ENCODE assay signal across 8 cellular contexts in the genomic region with DNA sequence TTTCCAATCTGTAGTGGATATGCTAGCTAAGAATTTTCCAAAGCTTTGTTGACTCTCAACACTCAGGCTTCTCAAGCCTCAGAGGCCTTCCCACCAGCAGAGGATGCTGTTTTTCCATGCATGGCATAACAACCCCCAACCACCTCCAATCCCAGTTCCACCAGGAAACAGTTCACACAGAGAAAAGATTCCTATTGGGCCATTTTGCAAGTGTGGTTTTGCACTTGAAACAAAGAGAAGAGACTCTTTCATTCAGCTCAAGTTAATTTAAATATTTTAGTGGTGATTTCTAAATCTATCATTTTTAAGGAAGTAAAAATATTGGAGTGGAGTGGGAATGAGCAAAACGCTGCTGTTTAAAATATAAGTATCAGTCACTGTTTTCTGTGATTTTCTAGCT.
DNase-seq lines count a peak whose midpoint lies in the region; ATAC-seq and TF ChIP-seq lines count a peak whose summit lies in the region.

No MANE protein-coding gene starts in this region.

- no peaks in the 10 kb centered on the region for H3K79me2 ChIP-seq in fibroblast of lung (ENCODE audit: control insufficient read depth, insufficient read depth, low read length)

- no peaks in the 10 kb centered on the region for H3K36me3 ChIP-seq in fibroblast of lung (ENCODE audit: control insufficient read depth, insufficient read depth, low read length)

- ATAC-seq in activated CD4-positive, CD25-positive, alpha-beta regulatory T cell treated with anti-CD3 and anti-CD28 coated beads, Interleukin-2, amount 50 U/mL, for 24 hours: no peak
- ATAC-seq in GM21825 (IDR thresholded peaks at IDR 0.05; ENCODE audit: unreplicated experiment): no peak

- TF ChIP-seq CTCF in C4-2B (conservative IDR thresholded peaks at IDR 0.05) (peak; percentile 85), LNCAP (IDR thresholded peaks at IDR 0.05) (peak; percentile 73), fibroblast of lung (conservative IDR thresholded peaks at IDR 0.05 in 1 of 2, IDR thresholded peaks at IDR 0.05 in 1 of 2; ENCODE audit: low read depth in 1 of 2, low read length in 2 of 2) (peak; percentile 100), neural crest cell (conservative IDR thresholded peaks at IDR 0.05) (peak; percentile 81), GM10248 (IDR thresholded peaks at IDR 0.05; ENCODE audit: control extremely low read depth, extremely low read depth, low read depth, missing control alignments) (no peak)

- no peaks in the 10 kb centered on the region for H4K20me1 ChIP-seq in fibroblast of lung (ENCODE audit: control insufficient read depth, extremely low read depth, insufficient read depth, low read length)

- no peak overlapping the region for H2AFZ ChIP-seq in fibroblast of lung (ENCODE audit: low read length)

- POLR2A ChIA-PET in GM10248 (lab: Yijun Ruan, JAX): no interaction called here

- H3K9me3 Mint-ChIP-seq in neural crest cell: no peaks in the 10 kb centered on the region

- no peaks in the 10 kb centered on the region for H3K4me1 ChIP-seq in fibroblast of lung (ENCODE audit: control insufficient read depth, extremely low read depth, insufficient read depth, low read length)

- H3K27ac Mint-ChIP-seq in neural crest cell (ENCODE audit: unreplicated experiment): no peak overlapping the region

- H3K4me3 ChIP-seq in fibroblast of lung (replicated peaks in 1 of 4; ENCODE audit: control extremely low read depth in 1 of 4, insufficient read depth in 1 of 4, low read depth in 3 of 4, low read length in 4 of 4): no peak overlapping the region

- H3K27ac ChIP-seq in C4-2B: no peak overlapping the region
- no peak overlapping the region for H3K27ac ChIP-seq in fibroblast of lung (ENCODE audit: insufficient read depth, low read length)

- H3K4me2 ChIP-seq in fibroblast of lung (ENCODE audit: extremely low read depth, insufficient read depth, low read length): no peak overlapping the region

- H3K4me1 Mint-ChIP-seq in neural crest cell: peaks cover 15% of the 10 kb centered on the region

- peak; percentile 75 for DNase-seq in RKO (ENCODE audit: low spot score)
- DNase-seq in fibroblast of lung (ENCODE audit: low read depth in 2 of 2): peak; percentile 87 to 92
- DNase-seq in neural crest cell (ENCODE audit: low read depth, low spot score): peak; percentile 59
- no peak for DNase-seq in GM10248 (ENCODE audit: extremely low spot score)

- CTCF ChIA-PET in GM10248 (lab: Yijun Ruan, JAX): interaction anchor here (1.3 to 2.0 kb wide), 2 partner anchors 9 to 147 kb away, joined by 3 to 7 read pairs; no protein-coding TSS in a partner anchor

- H3K9me3 ChIP-seq in fibroblast of lung (ENCODE audit: control insufficient read depth, insufficient read depth, low read depth, low read length): no peaks in the 10 kb centered on the region

- no peaks in the 10 kb centered on the region for H3K36me3 Mint-ChIP-seq in neural crest cell (ENCODE audit: low read depth)

- no peak overlapping the region for H3K9ac ChIP-seq in fibroblast of lung (ENCODE audit: insufficient read depth, low read length)

- no peak overlapping the region for H3K4me3 Mint-ChIP-seq in neural crest cell

- no peaks in the 10 kb centered on the region for H3K27me3 ChIP-seq in fibroblast of lung (ENCODE audit: control insufficient read depth, insufficient read depth, low read length)

- H3K27me3 Mint-ChIP-seq in neural crest cell (ENCODE audit: low read depth): no peaks in the 10 kb centered on the region
